18 cellular contexts compared by ENCODE assay signal in genomic region chr21:46616656-46617055, GRCh38. TPM values are rescaled to one million over a fixed set of nuclear protein-coding genes. Genes with fewer than 3 reads are reported as not detected.
DNase-seq lines count a peak whose midpoint lies in the region; ATAC-seq and TF ChIP-seq lines count a peak whose summit lies in the region.
"Had no signal": no experiment of that assay in that cellular context is flagged by ENCODE, and none has a peak within 500 bp of the region (broad histone marks: within the 10 kb centered on the region; RNA-seq: fewer than 3 reads in every experiment).

No MANE protein-coding gene starts in this region.

- CTCF ChIA-PET in HEK293 (lab: Yijun Ruan, JAX): interaction anchor here (0.7 kb wide), 1 partner anchor 208 kb away, joined by 5 read pairs; no protein-coding TSS in a partner anchor

- DNase-seq in SJSA1 (ENCODE audit: low read depth in 1 of 2, low spot score in 2 of 2) (no peak), GM13977 (ENCODE audit: low spot score) (no peak)
- DNase-seq: AML-193; Caco-2; Calu3; CD4-positive, alpha-beta T cell; CD8-positive, alpha-beta T cell; DMS79 treated with DMSO at 0.1 percent for 48 hours; GF-D8 had no signal

- no peaks in the 10 kb centered on the region for H3K27me3 ChIP-seq in SJSA1 (replicated peaks)
- no peaks in the 10 kb centered on the region for H3K27me3 ChIP-seq in neutrophil
- H3K27me3 ChIP-seq: BLaER1 treated with 17β-estradiol and CSF1 and Interleukin-3, amounts not matched to agents 10 nM and 100 nM had no signal

- H3K4me3 ChIP-seq in HEK293 (ENCODE audit: low read depth, low read length) (no peak overlapping the region), SJSA1 (no peak overlapping the region), neutrophil (ENCODE audit: low read depth in 1 of 2, low read length in 1 of 2) (no peak overlapping the region)
- H3K4me3 ChIP-seq: A549; BLaER1 treated with 17β-estradiol and CSF1 and Interleukin-3, amounts not matched to agents 10 nM and 100 nM had no signal

- H3K27ac ChIP-seq in HEK293 (ENCODE audit: extremely low read depth, low read depth, low read length): no peak overlapping the region
- H3K27ac ChIP-seq in SJSA1: peak overlapping the region; percentile 95
- peak overlapping the region; percentile 26 for H3K27ac ChIP-seq in neutrophil
- H3K27ac ChIP-seq: 22Rv1; A549; BLaER1 treated with 17β-estradiol and CSF1 and Interleukin-3, amounts not matched to agents 10 nM and 100 nM; C4-2B had no signal

- no peaks in the 10 kb centered on the region for H3K36me3 ChIP-seq in HEK293 (ENCODE audit: control insufficient read depth in 2 of 2, insufficient read depth in 1 of 2, low read length in 2 of 2)
- no peaks in the 10 kb centered on the region for H3K36me3 ChIP-seq in SJSA1
- no peaks in the 10 kb centered on the region for H3K36me3 ChIP-seq in neutrophil
- H3K36me3 ChIP-seq: BLaER1 treated with 17β-estradiol and CSF1 and Interleukin-3, amounts not matched to agents 10 nM and 100 nM had no signal

- no peak for ATAC-seq in HG02973 (IDR thresholded peaks at IDR 0.05; ENCODE audit: unreplicated experiment)
- ATAC-seq: A549; CD8-positive, alpha-beta T cell had no signal

- no peaks in the 10 kb centered on the region for H3K9me3 ChIP-seq in HEK293 (ENCODE audit: control insufficient read depth, insufficient read depth, low read depth, low read length)
- H3K9me3 ChIP-seq in SJSA1 (replicated peaks): no peaks in the 10 kb centered on the region
- no peaks in the 10 kb centered on the region for H3K9me3 ChIP-seq in neutrophil
- H3K9me3 ChIP-seq: A549, Caco-2 had no signal

- no peaks in the 10 kb centered on the region for H3K4me1 ChIP-seq in HEK293 (ENCODE audit: control insufficient read depth, insufficient read depth, low read length)
- H3K4me1 ChIP-seq in SJSA1 (replicated peaks): peaks cover 44% of the 10 kb centered on the region
- peaks cover 37 to 40% of the 10 kb centered on the region in 2 experiments for H3K4me1 ChIP-seq in neutrophil (ENCODE audit: control insufficient read depth in 1 of 2, insufficient read depth in 1 of 2, low read depth in 1 of 2, low read length in 1 of 2)
- H3K4me1 ChIP-seq: A549, Caco-2 had no signal

- in situ Hi-C loops in GM13977 (cut with MboI; ENCODE audit: low pct_unique_long_range_greater_than_20kb, low sequenced_read_pairs, unreplicated experiment): no loop called here

- TF ChIP-seq CTCF in HEK293 (tag by site-specific recombination; IDR thresholded peaks at IDR 0.05): no peak
- TF ChIP-seq CTCF in neutrophil (IDR thresholded peaks at IDR 0.05): no peak
- TF ChIP-seq CTCF in GM13977 (IDR thresholded peaks at IDR 0.05; ENCODE audit: extremely low read depth, insufficient read depth, missing control alignments): no peak

- POLR2A ChIA-PET in HEK293 (lab: Yijun Ruan, JAX): no interaction called here

TF ChIP-seq in HEK293, 187 proteins besides CTCF, POLR2A, EP300 and RAD21 (continues in another document):
- TF ChIP-seq ZNF571 (tag by site-specific recombination; IDR thresholded peaks at IDR 0.05) (no peak), ZNF548 (tag by site-specific recombination; IDR thresholded peaks at IDR 0.05) (no peak), PRDM4 (tag by site-specific recombination; IDR thresholded peaks at IDR 0.05) (no peak), ZNF214 (tag by site-specific recombination; IDR thresholded peaks at IDR 0.05; ENCODE audit: borderline replicate concordance) (no peak), ZNF280D (tag by site-specific recombination; IDR thresholded peaks at IDR 0.05) (no peak), ZNF600 (tag by site-specific recombination; IDR thresholded peaks at IDR 0.05) (no peak), ZIC2 (tag by site-specific recombination; IDR thresholded peaks at IDR 0.05) (no peak), ZNF529 (tag by site-specific recombination; IDR thresholded peaks at IDR 0.05; ENCODE audit: insufficient replicate concordance) (peak; percentile 18), ZNF692 (tag by site-specific recombination; IDR thresholded peaks at IDR 0.05) (no peak), ZNF530 (tag by site-specific recombination; IDR thresholded peaks at IDR 0.05; ENCODE audit: low read depth) (no peak), KLF7 (tag by site-specific recombination; IDR thresholded peaks at IDR 0.05; ENCODE audit: borderline replicate concordance) (no peak), ZNF677 (tag by site-specific recombination; IDR thresholded peaks at IDR 0.05) (no peak), ZNF558 (tag by site-specific recombination; IDR thresholded peaks at IDR 0.05) (peak; percentile 97), PATZ1 (tag by site-specific recombination; IDR thresholded peaks at IDR 0.05) (no peak)

RNA-seq across cellular contexts. Expression of gene S100B, which starts 11.8 kb away (rescaled TPM):
- not detected in 2 replicates for total RNA-seq in SJSA1 (2014; rRNA removed; shearing (Covaris generic))
- total RNA-seq: A172, B cell, Caco-2, Calu3 had no signal

RNA-seq across cellular contexts. Expression of gene PRMT2, which starts 18.8 kb away (rescaled TPM):
- total RNA-seq in SJSA1 (2014; rRNA removed; shearing (Covaris generic)): 114 and 126 TPM in 2 replicates
